ENCODE assay signal across 18 cellular contexts in genomic region chr17:55283256-55283965, GRCh38. TPM values are rescaled to one million over a fixed set of nuclear protein-coding genes. Genes with fewer than 3 reads are reported as not detected.
DNase-seq lines count a peak whose midpoint lies in the region; ATAC-seq and TF ChIP-seq lines count a peak whose summit lies in the region.
"Had no signal": no experiment of that assay in that cellular context is flagged by ENCODE, and none has a peak within 500 bp of the region (broad histone marks: within the 10 kb centered on the region; RNA-seq: fewer than 3 reads in every experiment).

No MANE protein-coding gene starts in this region.

- H3K36me3 ChIP-seq in adrenal gland (replicated peaks in 1 of 2) (no peaks in the 10 kb centered on the region), esophagus squamous epithelium (peaks cover 0 to 35% (median 5%) of the 10 kb centered on the region in 3 donors), tibial nerve (no peaks in the 10 kb centered on the region)

- TF ChIP-seq CTCF in adrenal gland (IDR thresholded peaks at IDR 0.05) = no peak
- TF ChIP-seq CTCF in esophagus squamous epithelium (IDR thresholded peaks at IDR 0.05) = no peak
- TF ChIP-seq CTCF in tibial nerve (IDR thresholded peaks at IDR 0.05) = no peak
- TF ChIP-seq CTCF in foreskin keratinocyte (conservative IDR thresholded peaks at IDR 0.05) = no peak

- no peaks in the 10 kb centered on the region for H3K27me3 ChIP-seq in adrenal gland
- no peaks in the 10 kb centered on the region for H3K27me3 ChIP-seq in esophagus squamous epithelium
- H3K27me3 ChIP-seq in tibial nerve = no peaks in the 10 kb centered on the region
- no peaks in the 10 kb centered on the region for H3K27me3 ChIP-seq in foreskin keratinocyte

- WGBS in adrenal gland, 4 donors = 49 to 56% (median 54%) methylated on average over 6 to 9 of the region's 9 CpGs
- 63 to 71% methylated on average over 5 to 6 of the region's 9 CpGs for WGBS in esophagus squamous epithelium, 2 donors
- WGBS in tibial nerve, 2 donors = 67 to 87% methylated on average over 9 of the region's 9 CpGs

- TF ChIP-seq EP300 in tibial nerve (IDR thresholded peaks at IDR 0.05) = peak in 1 of 2 donors; percentile 28

- H3K27ac ChIP-seq in adrenal gland (peak overlapping the region in 3 of 5 donors; percentile 78 to 89 (median 80)), esophagus squamous epithelium (peak overlapping the region; percentile 66 to 93 (median 87)), tibial nerve (peak overlapping the region in 3 of 4 donors; percentile 46 to 86 (median 69)), foreskin keratinocyte (no peak overlapping the region)
- H3K27ac ChIP-seq: HL-60 had no signal

- DNase-seq in adrenal gland = peak in 4 of 7 donors; percentile 27 to 60 (median 37)
- DNase-seq in esophagus squamous epithelium (lab: John Stamatoyannopoulos, UW) = no peak
- DNase-seq in myocyte (ENCODE audit: low read depth) = peak; percentile 63
- DNase-seq in tibial nerve (ENCODE audit: low spot score in 2 of 2) = no peak
- no peak for DNase-seq in foreskin keratinocyte
- DNase-seq: activated CD4-positive, alpha-beta T cell treated with anti-CD3 and anti-CD28 coated beads, Interleukin-2, amount 50 U/mL, for 4 hours; C1 segment of cervical spinal cord; effector memory CD8-positive, alpha-beta T cell; EL; natural killer cell; NCI-H1436 treated with DMSO at 0.1 percent for 48 hours; NCI-H446; stimulated activated naive CD8-positive, alpha-beta T cell treated with anti-CD3 and anti-CD28 coated beads, Interleukin-15, amount 100 ng/mL, for 72 hours had no signal

- H3K9me3 ChIP-seq in adrenal gland (replicated peaks in 1 of 3) (no peaks in the 10 kb centered on the region), esophagus squamous epithelium (no peaks in the 10 kb centered on the region), tibial nerve (no peaks in the 10 kb centered on the region)

- peaks cover 41 to 75% of the 10 kb centered on the region in 2 donors for H3K4me1 ChIP-seq in adrenal gland (replicated peaks in 1 of 2)
- H3K4me1 ChIP-seq in esophagus squamous epithelium = peaks cover 22 to 95% (median 57%) of the 10 kb centered on the region in 3 donors
- H3K4me1 ChIP-seq in tibial nerve = peaks cover 0 to 81% (median 22%) of the 10 kb centered on the region in 4 donors
- no peaks in the 10 kb centered on the region for H3K4me1 ChIP-seq in foreskin keratinocyte

- TF ChIP-seq POLR2A in adrenal gland (IDR thresholded peaks at IDR 0.05) (no peak), esophagus squamous epithelium (IDR thresholded peaks at IDR 0.05) (no peak), tibial nerve (IDR thresholded peaks at IDR 0.05) (no peak)

- intact Hi-C loops in adrenal gland (cut with DNase I) = no loop called here
- intact Hi-C loops in esophagus squamous epithelium (cut with DNase I) = no loop called here

- no peak for ATAC-seq in GM21447 (IDR thresholded peaks at IDR 0.05; ENCODE audit: unreplicated experiment)
- ATAC-seq in HG03025 (IDR thresholded peaks at IDR 0.05; ENCODE audit: low FRiP score, unreplicated experiment) = no peak
- no peak for ATAC-seq in foreskin keratinocyte
- ATAC-seq in GM21737 (IDR thresholded peaks at IDR 0.05; ENCODE audit: unreplicated experiment) = no peak
- ATAC-seq: effector memory CD8-positive, alpha-beta T cell; GM12878; natural killer cell; stimulated activated naive CD8-positive, alpha-beta T cell treated with anti-CD3 and anti-CD28 coated beads, Interleukin-15, amount 100 ng/mL, for 72 hours had no signal

- H3K4me3 ChIP-seq in adrenal gland (no peak overlapping the region), esophagus squamous epithelium (peak overlapping the region in 1 of 4 donors; percentile 15), tibial nerve (no peak overlapping the region)
- H3K4me3 ChIP-seq: GM12878 had no signal

RNA-seq across cellular contexts. Expression of gene HLF, which starts 18.7 kb away (rescaled TPM):
- total RNA-seq in adrenal gland (10 to 100 TPM; 15.0 to 74.3 (median 34.3) TPM), esophagus squamous epithelium (10 to 100 TPM in 3 of 4 donors, 1 to 10 TPM in 1; 7.7 to 55.1 (median 22.8) TPM), myocyte (0.37 and 0.88 TPM in 2 replicates), tibial nerve (10 to 100 TPM; 19.5 to 42.5 (median 36.0) TPM), foreskin keratinocyte (0.04 TPM in 1 of 2 replicates, not detected in the other)
- polyA plus RNA-seq in adrenal gland (10 to 100 TPM in 1 of 3 donors, 1 to 10 TPM in 2; 8.8 to 15.0 (median 9.7) TPM), foreskin keratinocyte (not detected in 2 replicates)
- 0.25 TPM for polyA plus RNA-seq in myocyte (2012)

Comparison
In these comparisons a context has a peak if more than half of its experiments do, and no peak if none do; other contexts are left out.
1. DNase-seq: peak in adrenal gland (4 of 7) and myocyte (single experiment); none in esophagus squamous epithelium (single experiment), tibial nerve (0 of 2) and foreskin keratinocyte (0 of 2).